Comparison of ENCODE assay signal across 8 cellular contexts in the genomic region with DNA sequence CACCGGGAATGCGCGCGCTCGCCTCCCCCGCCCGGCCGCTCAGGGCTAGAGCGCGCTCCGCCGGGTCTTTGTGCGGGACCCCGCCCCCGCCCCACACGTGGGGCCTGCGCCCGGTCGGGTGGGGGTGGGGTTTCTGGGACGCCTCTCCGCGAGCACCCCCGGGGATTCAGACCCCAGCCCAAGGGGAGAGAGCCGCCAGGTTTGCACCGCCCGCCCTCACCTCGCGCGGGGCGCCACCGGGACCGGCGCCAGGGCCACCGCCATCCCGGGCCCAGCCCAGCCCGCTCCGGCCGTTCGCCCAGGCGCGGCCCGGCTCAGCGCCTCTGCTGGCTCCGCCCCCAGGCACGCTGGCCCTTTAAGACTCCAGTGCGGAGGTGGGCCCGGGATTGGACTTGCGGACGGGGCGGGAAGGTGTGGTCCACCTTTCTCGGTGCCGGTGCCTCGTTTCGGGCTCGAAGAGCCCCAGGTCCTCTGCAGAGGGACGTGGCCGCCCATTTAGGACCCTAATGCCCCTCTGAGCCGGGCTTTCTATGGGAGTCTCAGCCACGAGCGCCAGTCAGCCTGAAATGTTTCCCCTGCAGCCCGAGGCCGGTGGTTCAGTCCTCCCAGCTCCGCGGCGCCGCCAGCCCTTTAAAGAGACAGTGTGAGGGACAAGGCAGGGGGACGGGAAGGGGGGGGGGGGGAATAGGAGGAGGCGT. TPM values are rescaled to one million over a fixed set of nuclear protein-coding genes. Genes with fewer than 3 reads are reported as not detected.
DNase-seq lines count a peak whose midpoint lies in the region; ATAC-seq and TF ChIP-seq lines count a peak whose summit lies in the region.

No MANE protein-coding gene starts in this region.

- TF ChIP-seq CTCF in lower lobe of right lung (IDR thresholded peaks at IDR 0.05), result no peak

- H3K9me3 ChIP-seq in BLaER1 (no peaks in the 10 kb centered on the region), duodenal mucosa (ENCODE audit: control insufficient read depth in 1 of 2, low read length in 2 of 2) (no peaks in the 10 kb centered on the region), lower lobe of right lung (no peaks in the 10 kb centered on the region)

- intact Hi-C loops in lower lobe of right lung (cut with DNase I), result no loop called here

- H3K4me1 ChIP-seq in BLaER1 (peaks cover 67% of the 10 kb centered on the region), duodenal mucosa (ENCODE audit: control insufficient read depth in 1 of 2, insufficient read depth in 2 of 2, low read length in 2 of 2) (peaks cover 65 to 78% of the 10 kb centered on the region in 2 donors), lower lobe of right lung (peaks cover 85% of the 10 kb centered on the region)

- peak overlapping the region; percentile 100 for H3K9ac ChIP-seq in BLaER1
- H3K9ac ChIP-seq in duodenal mucosa (ENCODE audit: low read depth in 1 of 2, low read length in 2 of 2), result peak overlapping the region; percentile 85 to 93

- H3K4me3 ChIP-seq in BLaER1 (peak overlapping the region; percentile 78), duodenal mucosa (ENCODE audit: low read depth in 1 of 2, low read length in 2 of 2) (peak overlapping the region; percentile 83 to 94), lower lobe of right lung (peak overlapping the region; percentile 91)

- H3K27ac ChIP-seq in BLaER1, result peak overlapping the region; percentile 100
- H3K27ac ChIP-seq in duodenal mucosa (ENCODE audit: low read depth, low read length), result peak overlapping the region; percentile 93
- peak overlapping the region; percentile 98 for H3K27ac ChIP-seq in lower lobe of right lung

- DNase-seq in GM19240 (ENCODE audit: insufficient read length, low spot score), result peak; percentile 80
- DNase-seq in NCI-H748 treated with DMSO at 0.1 percent for 48 hours (lab: John Stamatoyannopoulos, UW), result peak; percentile 73
- DNase-seq in activated CD4-positive, alpha-beta T cell treated with anti-CD3 and anti-CD28 coated beads, Interleukin-2, amount 50 U/mL, for 48 hours, result peak; percentile 87 to 88
- DNase-seq in lower lobe of right lung, result peak; percentile 94
- peak; percentile 75 to 84 for DNase-seq in stimulated activated CD4-positive, alpha-beta T cell treated with anti-CD3 and anti-CD28 coated beads, Interleukin-4, amount 100 ng/mL, for 48 hours (ENCODE audit: low read depth in 2 of 2)

- peak; percentile 80 for ATAC-seq in HG03439 (IDR thresholded peaks at IDR 0.05; ENCODE audit: unreplicated experiment)
- ATAC-seq in lower lobe of right lung, result peak; percentile 78 to 84

- no peaks in the 10 kb centered on the region for H3K27me3 ChIP-seq in BLaER1
- H3K27me3 ChIP-seq in duodenal mucosa (ENCODE audit: control insufficient read depth in 1 of 2, insufficient read depth in 2 of 2, low read length in 2 of 2), result no peaks in the 10 kb centered on the region
- no peaks in the 10 kb centered on the region for H3K27me3 ChIP-seq in lower lobe of right lung (ENCODE audit: low read depth)

- H3K36me3 ChIP-seq in BLaER1, result peaks cover 64% of the 10 kb centered on the region
- peaks cover 11 to 32% of the 10 kb centered on the region in 2 donors for H3K36me3 ChIP-seq in duodenal mucosa (ENCODE audit: control insufficient read depth in 1 of 2, insufficient read depth in 2 of 2, low read length in 2 of 2)
- peaks cover 45% of the 10 kb centered on the region for H3K36me3 ChIP-seq in lower lobe of right lung

- peak overlapping the region; percentile 94 for H3K4me2 ChIP-seq in BLaER1

- peaks cover 40% of the 10 kb centered on the region for H4K20me1 ChIP-seq in BLaER1

RNA-seq across cellular contexts. Expression of a gene that starts 1.2 kb away (rescaled TPM):
- 155 TPM for total RNA-seq in lower lobe of right lung

RNA-seq across cellular contexts. Expression of a gene that starts 6.7 kb away (rescaled TPM):
- 29.4 TPM for total RNA-seq in lower lobe of right lung

RNA-seq across cellular contexts. Expression of a gene that starts 17.9 kb away (rescaled TPM):
- 58.2 TPM for total RNA-seq in lower lobe of right lung

RNA-seq across cellular contexts. Expression of a gene that starts 19.3 kb away (rescaled TPM):
- total RNA-seq in lower lobe of right lung, result 39.5 TPM

RNA-seq across cellular contexts. Expression of a gene that starts 22.1 kb away (rescaled TPM):
- 4.0 TPM for total RNA-seq in lower lobe of right lung

Comparison
In these comparisons a context has a peak if more than half of its experiments do, and no peak if none do; other contexts are left out.
1. Peak in every context shown above with its lines: DNase-seq, ATAC-seq, H3K4me3 ChIP-seq and H3K27ac ChIP-seq.